In genomic region chr9:93826209-93826608, GRCh38 we compare ENCODE assay signal across 8 cellular contexts.
A peak's percentile ranks its signal among the peaks of the same experiment; 100 is the strongest.
DNase-seq lines count a peak whose midpoint lies in the region; ATAC-seq lines count a peak whose summit lies in the region.

No MANE protein-coding gene starts in this region.

- no peak for ATAC-seq in left lobe of liver
- no peak for ATAC-seq in HG03159 (IDR thresholded peaks at IDR 0.05; ENCODE audit: unreplicated experiment)

- DNase-seq in NCI-H526 treated with DMSO at 0.1 percent for 48 hours (lab: John Stamatoyannopoulos, UW) (peak; percentile 63), left lobe of liver (ENCODE audit: low spot score) (peak; percentile 42), dedifferentiated amniotic fluid mesenchymal stem cell (ENCODE audit: extremely low spot score) (no peak), globus pallidus (ENCODE audit: low spot score) (no peak), DMS153 (lab: John Stamatoyannopoulos, UW) (no peak)
- peak; percentile 22 for DNase-seq in activated effector memory CD4-positive, alpha-beta T cell treated with Interleukin-2 at 50 U/mL for 16 hours
- peak in 5 of 6 experiments; percentile 4 to 55 (median 24) for DNase-seq in stimulated activated naive CD4-positive, alpha-beta T cell (lab: John Stamatoyannopoulos, UW)

Comparison
In these comparisons a context has a peak if more than half of its experiments do, and no peak if none do; other contexts are left out.
1. DNase-seq: peak in NCI-H526 treated with DMSO at 0.1 percent for 48 hours (single experiment), activated effector memory CD4-positive, alpha-beta T cell treated with Interleukin-2 at 50 U/mL for 16 hours (single experiment), left lobe of liver (single experiment) and stimulated activated naive CD4-positive, alpha-beta T cell (5 of 6); none in dedifferentiated amniotic fluid mesenchymal stem cell (single experiment), globus pallidus (single experiment) and DMS153 (single experiment).